In the genomic region with DNA sequence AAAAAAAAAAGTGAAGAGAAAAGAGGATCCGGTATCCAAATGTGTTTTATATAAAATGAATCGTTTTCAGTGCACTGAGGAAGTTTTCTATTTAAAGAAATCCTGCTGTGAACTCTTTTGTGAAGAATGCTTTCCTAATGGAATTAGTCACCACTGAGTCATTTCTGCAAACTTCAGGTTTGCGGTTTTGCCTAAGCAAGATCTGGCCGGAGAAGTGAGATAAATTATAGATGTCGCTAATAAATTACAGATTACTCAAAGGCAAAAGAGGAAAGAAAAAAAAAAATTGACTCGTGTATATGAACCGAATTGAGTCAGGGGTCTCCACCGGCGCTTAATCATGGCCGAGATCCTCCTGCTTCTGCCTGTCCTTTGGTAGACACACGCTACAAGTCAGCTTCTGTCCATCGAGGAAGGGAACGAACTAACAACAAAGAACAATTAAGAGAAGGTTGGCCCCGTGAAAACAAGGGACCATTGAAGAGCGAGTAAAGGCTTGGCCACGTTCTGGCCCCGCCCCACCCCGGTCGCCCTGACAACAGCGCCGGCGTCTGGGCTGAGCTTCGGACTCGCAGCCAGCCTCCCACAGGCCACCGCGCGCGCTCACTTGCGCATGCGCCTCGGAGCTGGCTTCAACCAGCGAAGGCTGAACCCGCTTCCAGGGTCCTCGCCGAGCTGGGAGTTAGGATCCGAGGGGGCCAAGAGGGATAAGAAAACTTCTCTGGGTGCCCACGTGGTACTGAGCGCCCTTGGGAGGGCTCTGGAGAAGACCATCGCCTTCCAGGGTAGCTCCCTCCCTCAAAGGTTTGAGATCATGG, we compare ENCODE assay signal across 1 cellular context.
A peak's percentile ranks its signal among the peaks of the same experiment; 100 is the strongest.
TF ChIP-seq lines count a peak whose summit lies in the region.

No MANE protein-coding gene starts in this region.

TF ChIP-seq in HEK293, 187 proteins besides CTCF, POLR2A, EP300 and RAD21 (continued from another document and continues in another):
- TF ChIP-seq, protein P1, sequence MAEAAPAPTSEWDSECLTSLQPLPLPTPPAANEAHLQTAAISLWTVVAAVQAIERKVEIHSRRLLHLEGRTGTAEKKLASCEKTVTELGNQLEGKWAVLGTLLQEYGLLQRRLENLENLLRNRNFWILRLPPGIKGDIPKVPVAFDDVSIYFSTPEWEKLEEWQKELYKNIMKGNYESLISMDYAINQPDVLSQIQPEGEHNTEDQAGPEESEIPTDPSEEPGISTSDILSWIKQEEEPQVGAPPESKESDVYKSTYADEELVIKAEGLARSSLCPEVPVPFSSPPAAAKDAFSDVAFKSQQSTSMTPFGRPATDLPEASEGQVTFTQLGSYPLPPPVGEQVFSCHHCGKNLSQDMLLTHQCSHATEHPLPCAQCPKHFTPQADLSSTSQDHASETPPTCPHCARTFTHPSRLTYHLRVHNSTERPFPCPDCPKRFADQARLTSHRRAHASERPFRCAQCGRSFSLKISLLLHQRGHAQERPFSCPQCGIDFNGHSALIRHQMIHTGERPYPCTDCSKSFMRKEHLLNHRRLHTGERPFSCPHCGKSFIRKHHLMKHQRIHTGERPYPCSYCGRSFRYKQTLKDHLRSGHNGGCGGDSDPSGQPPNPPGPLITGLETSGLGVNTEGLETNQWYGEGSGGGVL (tag by site-specific recombination; IDR thresholded peaks at IDR 0.05) = peak; percentile 47; the same call in 1 of the 2 replicates
- TF ChIP-seq ZNF600 (tag by site-specific recombination; IDR thresholded peaks at IDR 0.05) (peak; percentile 57; the same call in 1 of the 2 replicates), ZNF426 (tag by site-specific recombination; IDR thresholded peaks at IDR 0.05) (no peak), ZNF843 (tag by site-specific recombination; IDR thresholded peaks at IDR 0.05) (peak; percentile 83), GFI1B (tag by site-specific recombination; IDR thresholded peaks at IDR 0.05) (no peak), HOXD13 (CRISPR knock-in tag; IDR thresholded peaks at IDR 0.05; ENCODE audit: borderline replicate concordance) (no peak), KLF16 (tag by site-specific recombination; IDR thresholded peaks at IDR 0.05) (no peak), ZBTB17 (tag by site-specific recombination; IDR thresholded peaks at IDR 0.05) (peak; percentile 61; the same call in 1 of the 2 replicates), ZXDB (tag by site-specific recombination; IDR thresholded peaks at IDR 0.05) (peak; percentile 80; the same call in 1 of the 2 replicates), KLF9 (tag by site-specific recombination; IDR thresholded peaks at IDR 0.05; ENCODE audit: low read depth) (peak; percentile 35; the same call in 1 of the 2 replicates), SP3 (tag by site-specific recombination; IDR thresholded peaks at IDR 0.05) (peak; percentile 55; the same call in 1 of the 2 replicates), OSR2 (tag by site-specific recombination; IDR thresholded peaks at IDR 0.05) (peak; percentile 58; the same call in 1 of the 2 replicates), GLI4 (tag by site-specific recombination; IDR thresholded peaks at IDR 0.05) (no peak), ZNF558 (tag by site-specific recombination; IDR thresholded peaks at IDR 0.05) (peak; percentile 68; the same call in 1 of the 2 replicates), ZNF2 (tag by site-specific recombination; IDR thresholded peaks at IDR 0.05) (peak; percentile 83), ZNF133 (tag by site-specific recombination; IDR thresholded peaks at IDR 0.05) (no peak), BCL11A (tag by site-specific recombination; IDR thresholded peaks at IDR 0.05; ENCODE audit: low read depth) (peak; percentile 90), GLI2 (tag by site-specific recombination; IDR thresholded peaks at IDR 0.05; ENCODE audit: borderline replicate concordance, low read depth) (peak; percentile 40; the same call in 1 of the 2 replicates), ZNF335 (tag by site-specific recombination; conservative IDR thresholded peaks at IDR 0.05) (peak; percentile 87), ZNF626 (tag by site-specific recombination; IDR thresholded peaks at IDR 0.05) (no peak), SCRT2 (tag by site-specific recombination; IDR thresholded peaks at IDR 0.05) (peak; percentile 69), ZNF521 (tag by site-specific recombination; IDR thresholded peaks at IDR 0.05) (no peak), ZNF660 (tag by site-specific recombination; IDR thresholded peaks at IDR 0.05) (peak; percentile 84; the same call in 1 of the 2 replicates), EGR2 (tag by site-specific recombination; IDR thresholded peaks at IDR 0.05; ENCODE audit: low read depth) (no peak), ZFP69B (tag by site-specific recombination; IDR thresholded peaks at IDR 0.05) (peak; percentile 80; the same call in 1 of the 2 replicates), IKZF3 (tag by site-specific recombination; IDR thresholded peaks at IDR 0.05) (peak; percentile 84), ZNF16 (tag by site-specific recombination; IDR thresholded peaks at IDR 0.05; ENCODE audit: low read depth) (no peak), ZNF10 (tag by site-specific recombination; IDR thresholded peaks at IDR 0.05) (0 out of 2 replicates have a peak, but pooled peaks have one; percentile 58), HOXA7 (CRISPR knock-in tag; IDR thresholded peaks at IDR 0.05; ENCODE audit: borderline replicate concordance) (no peak), YY1 (tag by site-specific recombination; IDR thresholded peaks at IDR 0.05) (no peak)
- TF ChIP-seq, protein P2, sequence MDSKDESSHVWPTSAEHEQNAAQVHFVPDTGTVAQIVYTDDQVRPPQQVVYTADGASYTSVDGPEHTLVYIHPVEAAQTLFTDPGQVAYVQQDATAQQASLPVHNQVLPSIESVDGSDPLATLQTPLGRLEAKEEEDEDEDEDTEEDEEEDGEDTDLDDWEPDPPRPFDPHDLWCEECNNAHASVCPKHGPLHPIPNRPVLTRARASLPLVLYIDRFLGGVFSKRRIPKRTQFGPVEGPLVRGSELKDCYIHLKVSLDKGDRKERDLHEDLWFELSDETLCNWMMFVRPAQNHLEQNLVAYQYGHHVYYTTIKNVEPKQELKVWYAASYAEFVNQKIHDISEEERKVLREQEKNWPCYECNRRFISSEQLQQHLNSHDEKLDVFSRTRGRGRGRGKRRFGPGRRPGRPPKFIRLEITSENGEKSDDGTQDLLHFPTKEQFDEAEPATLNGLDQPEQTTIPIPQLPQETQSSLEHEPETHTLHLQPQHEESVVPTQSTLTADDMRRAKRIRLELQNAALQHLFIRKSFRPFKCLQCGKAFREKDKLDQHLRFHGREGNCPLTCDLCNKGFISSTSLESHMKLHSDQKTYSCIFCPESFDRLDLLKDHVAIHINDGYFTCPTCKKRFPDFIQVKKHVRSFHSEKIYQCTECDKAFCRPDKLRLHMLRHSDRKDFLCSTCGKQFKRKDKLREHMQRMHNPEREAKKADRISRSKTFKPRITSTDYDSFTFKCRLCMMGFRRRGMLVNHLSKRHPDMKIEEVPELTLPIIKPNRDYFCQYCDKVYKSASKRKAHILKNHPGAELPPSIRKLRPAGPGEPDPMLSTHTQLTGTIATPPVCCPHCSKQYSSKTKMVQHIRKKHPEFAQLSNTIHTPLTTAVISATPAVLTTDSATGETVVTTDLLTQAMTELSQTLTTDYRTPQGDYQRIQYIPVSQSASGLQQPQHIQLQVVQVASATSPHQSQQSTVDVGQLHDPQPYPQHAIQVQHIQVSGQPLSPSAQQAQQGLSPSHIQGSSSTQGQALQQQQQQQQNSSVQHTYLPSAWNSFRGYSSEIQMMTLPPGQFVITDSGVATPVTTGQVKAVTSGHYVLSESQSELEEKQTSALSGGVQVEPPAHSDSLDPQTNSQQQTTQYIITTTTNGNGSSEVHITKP (tag by site-specific recombination; IDR thresholded peaks at IDR 0.05) = no peak
- TF ChIP-seq, protein P3, sequence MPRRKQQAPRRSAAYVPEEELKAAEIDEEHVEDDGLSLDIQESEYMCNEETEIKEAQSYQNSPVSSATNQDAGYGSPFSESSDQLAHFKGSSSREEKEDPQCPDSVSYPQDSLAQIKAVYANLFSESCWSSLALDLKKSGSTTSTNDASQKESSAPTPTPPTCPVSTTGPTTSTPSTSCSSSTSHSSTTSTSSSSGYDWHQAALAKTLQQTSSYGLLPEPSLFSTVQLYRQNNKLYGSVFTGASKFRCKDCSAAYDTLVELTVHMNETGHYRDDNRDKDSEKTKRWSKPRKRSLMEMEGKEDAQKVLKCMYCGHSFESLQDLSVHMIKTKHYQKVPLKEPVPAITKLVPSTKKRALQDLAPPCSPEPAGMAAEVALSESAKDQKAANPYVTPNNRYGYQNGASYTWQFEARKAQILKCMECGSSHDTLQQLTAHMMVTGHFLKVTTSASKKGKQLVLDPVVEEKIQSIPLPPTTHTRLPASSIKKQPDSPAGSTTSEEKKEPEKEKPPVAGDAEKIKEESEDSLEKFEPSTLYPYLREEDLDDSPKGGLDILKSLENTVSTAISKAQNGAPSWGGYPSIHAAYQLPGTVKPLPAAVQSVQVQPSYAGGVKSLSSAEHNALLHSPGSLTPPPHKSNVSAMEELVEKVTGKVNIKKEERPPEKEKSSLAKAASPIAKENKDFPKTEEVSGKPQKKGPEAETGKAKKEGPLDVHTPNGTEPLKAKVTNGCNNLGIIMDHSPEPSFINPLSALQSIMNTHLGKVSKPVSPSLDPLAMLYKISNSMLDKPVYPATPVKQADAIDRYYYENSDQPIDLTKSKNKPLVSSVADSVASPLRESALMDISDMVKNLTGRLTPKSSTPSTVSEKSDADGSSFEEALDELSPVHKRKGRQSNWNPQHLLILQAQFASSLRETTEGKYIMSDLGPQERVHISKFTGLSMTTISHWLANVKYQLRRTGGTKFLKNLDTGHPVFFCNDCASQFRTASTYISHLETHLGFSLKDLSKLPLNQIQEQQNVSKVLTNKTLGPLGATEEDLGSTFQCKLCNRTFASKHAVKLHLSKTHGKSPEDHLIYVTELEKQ (tag by site-specific recombination; IDR thresholded peaks at IDR 0.05; ENCODE audit: borderline replicate concordance) = peak; percentile 90
- TF ChIP-seq, protein P4, sequence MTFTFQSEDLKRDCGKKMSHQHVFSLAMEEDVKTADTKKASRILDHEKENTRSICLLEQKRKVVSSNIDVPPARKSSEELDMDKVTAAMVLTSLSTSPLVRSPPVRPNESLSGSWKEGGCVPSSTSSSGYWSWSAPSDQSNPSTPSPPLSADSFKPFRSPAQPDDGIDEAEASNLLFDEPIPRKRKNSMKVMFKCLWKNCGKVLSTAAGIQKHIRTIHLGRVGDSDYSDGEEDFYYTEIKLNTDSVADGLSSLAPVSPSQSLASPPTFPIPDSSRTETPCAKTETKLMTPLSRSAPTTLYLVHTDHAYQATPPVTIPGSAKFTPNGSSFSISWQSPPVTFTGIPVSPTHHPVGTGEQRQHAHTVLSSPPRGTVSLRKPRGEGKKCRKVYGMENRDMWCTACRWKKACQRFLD (tag by site-specific recombination; IDR thresholded peaks at IDR 0.05) = no peak
- TF ChIP-seq, protein P5, sequence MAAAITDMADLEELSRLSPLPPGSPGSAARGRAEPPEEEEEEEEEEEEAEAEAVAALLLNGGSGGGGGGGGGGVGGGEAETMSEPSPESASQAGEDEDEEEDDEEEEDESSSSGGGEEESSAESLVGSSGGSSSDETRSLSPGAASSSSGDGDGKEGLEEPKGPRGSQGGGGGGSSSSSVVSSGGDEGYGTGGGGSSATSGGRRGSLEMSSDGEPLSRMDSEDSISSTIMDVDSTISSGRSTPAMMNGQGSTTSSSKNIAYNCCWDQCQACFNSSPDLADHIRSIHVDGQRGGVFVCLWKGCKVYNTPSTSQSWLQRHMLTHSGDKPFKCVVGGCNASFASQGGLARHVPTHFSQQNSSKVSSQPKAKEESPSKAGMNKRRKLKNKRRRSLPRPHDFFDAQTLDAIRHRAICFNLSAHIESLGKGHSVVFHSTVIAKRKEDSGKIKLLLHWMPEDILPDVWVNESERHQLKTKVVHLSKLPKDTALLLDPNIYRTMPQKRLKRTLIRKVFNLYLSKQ (tag by site-specific recombination; IDR thresholded peaks at IDR 0.05; ENCODE audit: borderline replicate concordance) = no peak
- TF ChIP-seq, protein P6, sequence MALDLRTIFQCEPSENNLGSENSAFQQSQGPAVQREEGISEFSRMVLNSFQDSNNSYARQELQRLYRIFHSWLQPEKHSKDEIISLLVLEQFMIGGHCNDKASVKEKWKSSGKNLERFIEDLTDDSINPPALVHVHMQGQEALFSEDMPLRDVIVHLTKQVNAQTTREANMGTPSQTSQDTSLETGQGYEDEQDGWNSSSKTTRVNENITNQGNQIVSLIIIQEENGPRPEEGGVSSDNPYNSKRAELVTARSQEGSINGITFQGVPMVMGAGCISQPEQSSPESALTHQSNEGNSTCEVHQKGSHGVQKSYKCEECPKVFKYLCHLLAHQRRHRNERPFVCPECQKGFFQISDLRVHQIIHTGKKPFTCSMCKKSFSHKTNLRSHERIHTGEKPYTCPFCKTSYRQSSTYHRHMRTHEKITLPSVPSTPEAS (tag by site-specific recombination; IDR thresholded peaks at IDR 0.05) = 0 out of 2 replicates have a peak, but pooled peaks have one; percentile 11
- TF ChIP-seq, protein P7, sequence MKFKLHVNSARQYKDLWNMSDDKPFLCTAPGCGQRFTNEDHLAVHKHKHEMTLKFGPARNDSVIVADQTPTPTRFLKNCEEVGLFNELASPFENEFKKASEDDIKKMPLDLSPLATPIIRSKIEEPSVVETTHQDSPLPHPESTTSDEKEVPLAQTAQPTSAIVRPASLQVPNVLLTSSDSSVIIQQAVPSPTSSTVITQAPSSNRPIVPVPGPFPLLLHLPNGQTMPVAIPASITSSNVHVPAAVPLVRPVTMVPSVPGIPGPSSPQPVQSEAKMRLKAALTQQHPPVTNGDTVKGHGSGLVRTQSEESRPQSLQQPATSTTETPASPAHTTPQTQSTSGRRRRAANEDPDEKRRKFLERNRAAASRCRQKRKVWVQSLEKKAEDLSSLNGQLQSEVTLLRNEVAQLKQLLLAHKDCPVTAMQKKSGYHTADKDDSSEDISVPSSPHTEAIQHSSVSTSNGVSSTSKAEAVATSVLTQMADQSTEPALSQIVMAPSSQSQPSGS (tag by site-specific recombination; IDR thresholded peaks at IDR 0.05; ENCODE audit: low read depth) = no peak
- TF ChIP-seq, protein P8, sequence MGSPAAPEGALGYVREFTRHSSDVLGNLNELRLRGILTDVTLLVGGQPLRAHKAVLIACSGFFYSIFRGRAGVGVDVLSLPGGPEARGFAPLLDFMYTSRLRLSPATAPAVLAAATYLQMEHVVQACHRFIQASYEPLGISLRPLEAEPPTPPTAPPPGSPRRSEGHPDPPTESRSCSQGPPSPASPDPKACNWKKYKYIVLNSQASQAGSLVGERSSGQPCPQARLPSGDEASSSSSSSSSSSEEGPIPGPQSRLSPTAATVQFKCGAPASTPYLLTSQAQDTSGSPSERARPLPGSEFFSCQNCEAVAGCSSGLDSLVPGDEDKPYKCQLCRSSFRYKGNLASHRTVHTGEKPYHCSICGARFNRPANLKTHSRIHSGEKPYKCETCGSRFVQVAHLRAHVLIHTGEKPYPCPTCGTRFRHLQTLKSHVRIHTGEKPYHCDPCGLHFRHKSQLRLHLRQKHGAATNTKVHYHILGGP (tag by site-specific recombination; IDR thresholded peaks at IDR 0.05) = peak; percentile 67; the same call in 1 of the 2 replicates
- TF ChIP-seq, protein P9, sequence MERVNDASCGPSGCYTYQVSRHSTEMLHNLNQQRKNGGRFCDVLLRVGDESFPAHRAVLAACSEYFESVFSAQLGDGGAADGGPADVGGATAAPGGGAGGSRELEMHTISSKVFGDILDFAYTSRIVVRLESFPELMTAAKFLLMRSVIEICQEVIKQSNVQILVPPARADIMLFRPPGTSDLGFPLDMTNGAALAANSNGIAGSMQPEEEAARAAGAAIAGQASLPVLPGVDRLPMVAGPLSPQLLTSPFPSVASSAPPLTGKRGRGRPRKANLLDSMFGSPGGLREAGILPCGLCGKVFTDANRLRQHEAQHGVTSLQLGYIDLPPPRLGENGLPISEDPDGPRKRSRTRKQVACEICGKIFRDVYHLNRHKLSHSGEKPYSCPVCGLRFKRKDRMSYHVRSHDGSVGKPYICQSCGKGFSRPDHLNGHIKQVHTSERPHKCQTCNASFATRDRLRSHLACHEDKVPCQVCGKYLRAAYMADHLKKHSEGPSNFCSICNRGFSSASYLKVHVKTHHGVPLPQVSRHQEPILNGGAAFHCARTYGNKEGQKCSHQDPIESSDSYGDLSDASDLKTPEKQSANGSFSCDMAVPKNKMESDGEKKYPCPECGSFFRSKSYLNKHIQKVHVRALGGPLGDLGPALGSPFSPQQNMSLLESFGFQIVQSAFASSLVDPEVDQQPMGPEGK (tag by site-specific recombination; IDR thresholded peaks at IDR 0.05) = 0 out of 2 replicates have a peak, but pooled peaks have one; percentile 44
